In genomic region chr6:49453221-49453620, GRCh38 we compare ENCODE assay signal across 9 cellular contexts. TPM values are rescaled to one million over a fixed set of nuclear protein-coding genes. Genes with fewer than 3 reads are reported as not detected.
A peak's percentile ranks its signal among the peaks of the same experiment; 100 is the strongest.
DNase-seq lines count a peak whose midpoint lies in the region; ATAC-seq and TF ChIP-seq lines count a peak whose summit lies in the region.
"Had no signal": no experiment of that assay in that cellular context is flagged by ENCODE, and none has a peak within 500 bp of the region (broad histone marks: within the 10 kb centered on the region; RNA-seq: fewer than 3 reads in every experiment).

No MANE protein-coding gene starts in this region.

- TF ChIP-seq EP300 in upper lobe of left lung (IDR thresholded peaks at IDR 0.05): no peak

- DNase-seq in HEK293T (ENCODE audit: extremely low spot score) (peak; percentile 11), left lobe of liver (ENCODE audit: low spot score) (no peak), upper lobe of left lung (no peak), MG63 (no peak), HAP-1 (ENCODE audit: low spot score in 2 of 2) (no peak)
- DNase-seq in activated CD8-positive, alpha-beta memory T cell treated with anti-CD3 and anti-CD28 coated beads, Interleukin-2, amount 10 ng/mL, durations not matched to agents 7 days and 5 days: no peak
- DNase-seq: SHP77 treated with DMSO at 0.1 percent for 48 hours had no signal

- in situ Hi-C loops in HAP-1 (cut with MboI; ENCODE audit: low sequenced_read_pairs): no loop called here

- no peaks in the 10 kb centered on the region for H3K9me3 ChIP-seq in upper lobe of left lung
- H3K9me3 ChIP-seq in MG63: no peaks in the 10 kb centered on the region
- no peaks in the 10 kb centered on the region for H3K9me3 ChIP-seq in HAP-1

- H3K4me1 ChIP-seq in upper lobe of left lung (no peaks in the 10 kb centered on the region), HAP-1 (no peaks in the 10 kb centered on the region)

- H3K36me3 Mint-ChIP-seq in activated CD8-positive, alpha-beta memory T cell treated with anti-CD3 and anti-CD28 coated beads, Interleukin-2, amount 10 ng/mL, durations not matched to agents 7 days and 5 days: peaks cover 23% of the 10 kb centered on the region

- peaks cover 4 to 93% (median 19%) of the 10 kb centered on the region in 4 donors for H3K36me3 ChIP-seq in upper lobe of left lung
- peaks cover 5% of the 10 kb centered on the region for H3K36me3 ChIP-seq in MG63
- peaks cover 17% of the 10 kb centered on the region for H3K36me3 ChIP-seq in HAP-1 (replicated peaks)

- TF ChIP-seq CTCF in C4-2B (conservative IDR thresholded peaks at IDR 0.05) (peak; percentile 57), WI38 (IDR thresholded peaks at IDR 0.05; ENCODE audit: low read depth, low read length) (peak; percentile 19; the same call in 1 of the 2 replicates), upper lobe of left lung (IDR thresholded peaks at IDR 0.05) (peak in 1 of 6 experiments; percentile 11)

- no peak overlapping the region for H3K27ac ChIP-seq in C4-2B
- H3K27ac ChIP-seq in upper lobe of left lung: no peak overlapping the region

- no peak overlapping the region for H3K27ac Mint-ChIP-seq in activated CD8-positive, alpha-beta memory T cell treated with anti-CD3 and anti-CD28 coated beads, Interleukin-2, amount 10 ng/mL, durations not matched to agents 7 days and 5 days

- no peaks in the 10 kb centered on the region for H3K27me3 Mint-ChIP-seq in activated CD8-positive, alpha-beta memory T cell treated with anti-CD3 and anti-CD28 coated beads, Interleukin-2, amount 10 ng/mL, durations not matched to agents 7 days and 5 days

- no peak overlapping the region for H3K4me3 Mint-ChIP-seq in activated CD8-positive, alpha-beta memory T cell treated with anti-CD3 and anti-CD28 coated beads, Interleukin-2, amount 10 ng/mL, durations not matched to agents 7 days and 5 days

- 68 to 73% methylated on average over 2 of the region's 2 CpGs for WGBS in upper lobe of left lung, 2 donors

- no peaks in the 10 kb centered on the region for H3K9me3 Mint-ChIP-seq in activated CD8-positive, alpha-beta memory T cell treated with anti-CD3 and anti-CD28 coated beads, Interleukin-2, amount 10 ng/mL, durations not matched to agents 7 days and 5 days (ENCODE audit: low read depth)

- ATAC-seq in left lobe of liver: peak; percentile 68
- ATAC-seq in upper lobe of left lung (ENCODE audit: low FRiP score in 2 of 2): no peak
- ATAC-seq in activated CD8-positive, alpha-beta memory T cell treated with anti-CD3 and anti-CD28 coated beads, Interleukin-2, amount 10 ng/mL, durations not matched to agents 7 days and 5 days: no peak

- peaks cover 6% of the 10 kb centered on the region for H3K4me1 Mint-ChIP-seq in activated CD8-positive, alpha-beta memory T cell treated with anti-CD3 and anti-CD28 coated beads, Interleukin-2, amount 10 ng/mL, durations not matched to agents 7 days and 5 days

- POLR2A ChIA-PET in HEK293T (lab: Yijun Ruan, JAX): no interaction called here

- CTCF ChIA-PET in HEK293T (lab: Yijun Ruan, JAX): no interaction called here
- CTCF ChIA-PET in activated CD8-positive, alpha-beta memory T cell treated with anti-CD3 and anti-CD28 coated beads, Interleukin-2, amount 10 ng/mL, durations not matched to agents 7 days and 5 days (lab: Charles Lee): interaction anchor here (1.1 kb wide), 1 partner anchor 8 kb away, joined by 3 read pairs; no protein-coding TSS in a partner anchor

- H3K27me3 ChIP-seq in upper lobe of left lung (no peaks in the 10 kb centered on the region), MG63 (no peaks in the 10 kb centered on the region), HAP-1 (ENCODE audit: low read depth) (no peaks in the 10 kb centered on the region)

- no peak overlapping the region for H3K4me3 ChIP-seq in WI38 (ENCODE audit: low read depth, low read length)
- H3K4me3 ChIP-seq in upper lobe of left lung: no peak overlapping the region
- H3K4me3 ChIP-seq in MG63: no peak overlapping the region
- H3K4me3 ChIP-seq in HAP-1: no peak overlapping the region

- TF ChIP-seq POLR2A in upper lobe of left lung (IDR thresholded peaks at IDR 0.05): no peak

TF ChIP-seq in HEK293T, 16 proteins besides CTCF, POLR2A, EP300 and RAD21:
- TF ChIP-seq FOXA1 (IDR thresholded peaks at IDR 0.05) (no peak), FOXK2 (IDR thresholded peaks at IDR 0.05) (no peak), PKNOX1 (IDR thresholded peaks at IDR 0.05) (no peak), L3MBTL2 (conservative IDR thresholded peaks at IDR 0.05) (no peak), ARNT (IDR thresholded peaks at IDR 0.05) (no peak), LEF1 (IDR thresholded peaks at IDR 0.05; ENCODE audit: borderline replicate concordance) (no peak), SP1 (IDR thresholded peaks at IDR 0.05) (no peak), CTBP1 (IDR thresholded peaks at IDR 0.05; ENCODE audit: borderline replicate concordance) (no peak), HDGF (IDR thresholded peaks at IDR 0.05; ENCODE audit: borderline replicate concordance) (no peak), BHLHE40 (IDR thresholded peaks at IDR 0.05; ENCODE audit: borderline replicate concordance) (no peak), SUZ12 (IDR thresholded peaks at IDR 0.05) (no peak), TARDBP (IDR thresholded peaks at IDR 0.05) (no peak), ELF4 (IDR thresholded peaks at IDR 0.05) (no peak), FOXM1 (IDR thresholded peaks at IDR 0.05; ENCODE audit: borderline replicate concordance) (no peak), ZNF384 (IDR thresholded peaks at IDR 0.05) (no peak), NFRKB (IDR thresholded peaks at IDR 0.05) (no peak)

RNA-seq across cellular contexts. Expression of gene MMUT, which starts 9.8 kb away (rescaled TPM):
- total RNA-seq in left lobe of liver (64.0 TPM), upper lobe of left lung (10 to 100 TPM in 4 of 6 donors, 1 to 10 TPM in 2; 8.0 to 26.6 (median 17.2) TPM)
- total RNA-seq in MG63 (2014; rRNA removed; shearing (Covaris generic); ENCODE audit: low replicate concordance): 13.0 and 20.7 TPM in 2 replicates
- 10 to 100 TPM; 12.8 to 15.1 TPM for total RNA-seq in activated CD8-positive, alpha-beta memory T cell treated with anti-CD3 and anti-CD28 coated beads, Interleukin-2, amount 10 ng/mL, durations not matched to agents 7 days and 5 days

RNA-seq across cellular contexts. Expression of gene CENPQ, which starts 9.9 kb away (rescaled TPM):
- total RNA-seq in left lobe of liver (0.98 TPM), upper lobe of left lung (1 to 10 TPM in 4 of 6 donors, under 1 TPM in 1, not detected in 1; 0.22 to 4.1 (median 3.6) TPM)
- total RNA-seq in MG63 (2014; rRNA removed; shearing (Covaris generic); ENCODE audit: low replicate concordance): 12.0 and 12.5 TPM in 2 replicates
- total RNA-seq in activated CD8-positive, alpha-beta memory T cell treated with anti-CD3 and anti-CD28 coated beads, Interleukin-2, amount 10 ng/mL, durations not matched to agents 7 days and 5 days: 10 to 100 TPM; 17.8 to 18.0 TPM

RNA-seq across cellular contexts. Expression of gene GLYATL3, which starts 46.5 kb away (rescaled TPM):
- total RNA-seq in left lobe of liver: not detected
- not detected for total RNA-seq in upper lobe of left lung
- 1.6 TPM in 1 of 2 replicates, not detected in the other for total RNA-seq in MG63 (2014; rRNA removed; shearing (Covaris generic); ENCODE audit: low replicate concordance)
- not detected for total RNA-seq in activated CD8-positive, alpha-beta memory T cell treated with anti-CD3 and anti-CD28 coated beads, Interleukin-2, amount 10 ng/mL, durations not matched to agents 7 days and 5 days
